8 cellular contexts compared by ENCODE assay signal in the genomic region with DNA sequence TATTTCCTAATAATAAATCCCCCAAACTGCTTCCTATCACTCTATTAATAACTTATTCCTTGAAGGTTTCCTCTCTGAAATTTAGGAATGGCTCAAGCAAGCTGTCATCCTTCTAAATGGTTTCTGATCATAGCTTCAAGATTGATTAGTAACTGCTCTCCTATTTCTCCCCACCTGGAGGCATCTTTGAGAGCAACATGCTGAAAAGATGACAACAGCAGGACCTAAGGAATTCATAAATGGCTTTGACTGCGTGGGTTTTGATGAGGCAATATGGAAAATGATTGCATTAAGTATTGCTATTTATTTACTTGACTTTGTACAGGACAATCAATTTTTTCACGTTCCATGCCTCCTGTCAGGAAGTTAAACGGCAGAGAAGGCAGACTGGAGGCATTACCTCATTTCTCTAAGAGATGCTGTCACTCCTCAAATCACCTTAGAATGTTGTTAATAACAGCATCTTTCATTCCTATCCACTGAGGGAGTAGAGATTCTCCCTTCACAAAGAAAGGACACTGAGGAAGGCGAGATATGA.
"Had no signal": no experiment of that assay in that cellular context is flagged by ENCODE, and none has a peak within 500 bp of the region (broad histone marks: within the 10 kb centered on the region; RNA-seq: fewer than 3 reads in every experiment).

No MANE protein-coding gene starts in this region.

- H3K9me3 Mint-ChIP-seq: GM23338, HFFc6 had no signal

- H3K4me1 ChIP-seq: HAP-1 had no signal

- H3K4me3 ChIP-seq: GM23248, GM23338, HAP-1 had no signal

- H3K27ac Mint-ChIP-seq: HFFc6 had no signal

- H3K9me3 ChIP-seq: HAP-1 had no signal

- H3K4me2 ChIP-seq: GM23338 had no signal

- H3K4me3 Mint-ChIP-seq: GM23338, HFFc6 had no signal

- DNase-seq: GM23248, GOT3, H7, HCEC 1CT, HFFc6 had no signal

- H3K27ac ChIP-seq: GM23248 had no signal

- H3K36me3 ChIP-seq: HAP-1 had no signal

- ATAC-seq: HCT116 had no signal

- H2AFZ ChIP-seq: GM23248, GM23338 had no signal

- H3K9ac ChIP-seq: GM23248 had no signal
